ENCODE assay signal across 23 cellular contexts in genomic region chr1:83615379-83615778, GRCh38.
"Had no signal": no experiment of that assay in that cellular context is flagged by ENCODE, and none has a peak within 500 bp of the region (broad histone marks: within the 10 kb centered on the region; RNA-seq: fewer than 3 reads in every experiment).

No MANE protein-coding gene starts in this region.

- H3K27ac ChIP-seq: brain microvascular endothelial cell, coronary artery, dorsolateral prefrontal cortex had no signal

- H3K4me3 ChIP-seq: coronary artery, dorsolateral prefrontal cortex had no signal

- DNase-seq: activated CD4-positive, alpha-beta T cell treated with anti-CD3 and anti-CD28 coated beads for 1 hour; activated CD4-positive, alpha-beta T cell treated with anti-CD3 and anti-CD28 coated beads for 4 hours; activated CD4-positive, alpha-beta T cell treated with anti-CD3 and anti-CD28 coated beads, Interleukin-2, amount 50 U/mL, for 1 hour; activated CD4-positive, alpha-beta T cell treated with anti-CD3 and anti-CD28 coated beads, Interleukin-2, amount 50 U/mL, for 48 hours; activated CD8-positive, alpha-beta memory T cell treated with anti-CD3 and anti-CD28 coated beads for 24 hours; activated CD8-positive, alpha-beta T cell treated with anti-CD3 and anti-CD28 coated beads for 36 hours; activated effector memory CD4-positive, alpha-beta T cell treated with Interleukin-2 at 50 U/mL for 16 hours; activated gamma-delta T cell treated with Interleukin-2 at 50 U/mL for 16 hours; activated naive CD4-positive, alpha-beta T cell treated with anti-CD3 and anti-CD28 coated beads, Interleukin-2, amount 50 U/mL, for 16 hours; activated naive CD4-positive, alpha-beta T cell treated with Interleukin-2 at 50 U/mL for 16 hours; activated T-cell treated with anti-CD3 and anti-CD28 coated beads, Interleukin-2, amount 50 U/mL, for 4 hours; amniotic stem cell; anterior cingulate cortex; brain microvascular endothelial cell; dorsolateral prefrontal cortex; effector memory CD4-positive, alpha-beta T cell; endodermal cell; foreskin fibroblast; head of caudate nucleus; T-helper 2 cell had no signal

- ATAC-seq: activated CD8-positive, alpha-beta T cell treated with anti-CD3 and anti-CD28 coated beads for 36 hours; activated T-cell treated with anti-CD3 and anti-CD28 coated beads, Interleukin-2, amount 50 U/mL, for 4 hours; activated T-helper 17 cell treated with anti-CD3 and anti-CD28 coated beads, Interleukin-2, amount 50 U/mL, for 72 hours; esophagus mucosa had no signal

- H3K36me3 ChIP-seq: brain microvascular endothelial cell had no signal

- H3K27me3 ChIP-seq: brain microvascular endothelial cell, dorsolateral prefrontal cortex had no signal
